In genomic region chr10:93745411-93746065, GRCh38 we compare ENCODE assay signal across 11 cellular contexts. TPM values are rescaled to one million over a fixed set of nuclear protein-coding genes. Genes with fewer than 3 reads are reported as not detected.
DNase-seq lines count a peak whose midpoint lies in the region; ATAC-seq and TF ChIP-seq lines count a peak whose summit lies in the region.
"Had no signal": no experiment of that assay in that cellular context is flagged by ENCODE, and none has a peak within 500 bp of the region (broad histone marks: within the 10 kb centered on the region; RNA-seq: fewer than 3 reads in every experiment).

No MANE protein-coding gene starts in this region.

- H3K9me3 Mint-ChIP-seq in nephron progenitor cell: no peaks in the 10 kb centered on the region
- H3K9me3 Mint-ChIP-seq in stimulated activated effector memory CD8-positive, alpha-beta T cell treated with anti-CD3 and anti-CD28 coated beads, Interleukin-12 subunit alpha, Interleukin-12 subunit beta, amount 100 ng/mL, for 72 hours: no peaks in the 10 kb centered on the region
- no peaks in the 10 kb centered on the region for H3K9me3 Mint-ChIP-seq in activated naive CD8-positive, alpha-beta T cell treated with anti-CD3 and anti-CD28 coated beads, Interleukin-2, amount 50 U/mL, for 24 hours

- peaks cover 7% of the 10 kb centered on the region; the same call in 1 of the 2 replicates for H3K4me1 ChIP-seq in MM.1S (ENCODE audit: low read length)

- no peak overlapping the region for H3K27ac Mint-ChIP-seq in nephron progenitor cell
- no peak overlapping the region for H3K27ac Mint-ChIP-seq in stimulated activated effector memory CD8-positive, alpha-beta T cell treated with anti-CD3 and anti-CD28 coated beads, Interleukin-12 subunit alpha, Interleukin-12 subunit beta, amount 100 ng/mL, for 72 hours
- no peak overlapping the region for H3K27ac Mint-ChIP-seq in activated naive CD8-positive, alpha-beta T cell treated with anti-CD3 and anti-CD28 coated beads, Interleukin-2, amount 50 U/mL, for 24 hours

- DNase-seq in G401 (ENCODE audit: low spot score) (peak; percentile 57), MM.1S (no peak), brain microvascular endothelial cell (no peak), nephron progenitor cell (no peak), hepatic stellate cell (ENCODE audit: low spot score) (no peak), NCI-H2171 treated with DMSO at 0.1 percent for 48 hours (lab: John Stamatoyannopoulos, UW) (no peak)
- DNase-seq in stimulated activated effector memory CD8-positive, alpha-beta T cell treated with anti-CD3 and anti-CD28 coated beads, Interleukin-12 subunit alpha, Interleukin-12 subunit beta, amount 100 ng/mL, for 72 hours (ENCODE audit: low spot score in 2 of 2): no peak
- DNase-seq in activated naive CD8-positive, alpha-beta T cell treated with anti-CD3 and anti-CD28 coated beads, Interleukin-2, amount 50 U/mL, for 24 hours: no peak
- DNase-seq: effector memory CD4-positive, alpha-beta T cell; upper lobe of left lung had no signal

- H4K20me1 ChIP-seq in MM.1S (ENCODE audit: insufficient read depth, low read length): no peaks in the 10 kb centered on the region

- TF ChIP-seq CTCF in MM.1S (IDR thresholded peaks at IDR 0.05; ENCODE audit: low read length) (peak; percentile 12; the same call in 1 of the 2 replicates), brain microvascular endothelial cell (IDR thresholded peaks at IDR 0.05; ENCODE audit: low read depth, low read length, missing control alignments) (peak; percentile 69), nephron progenitor cell (IDR thresholded peaks at IDR 0.05) (peak; percentile 39)

- H3K36me3 ChIP-seq in MM.1S (replicated peaks; ENCODE audit: insufficient read depth, low read length) (no peaks in the 10 kb centered on the region), brain microvascular endothelial cell (replicated peaks) (no peaks in the 10 kb centered on the region)
- H3K36me3 ChIP-seq: upper lobe of left lung had no signal

- no peak overlapping the region for H3K4me2 ChIP-seq in MM.1S (ENCODE audit: low read depth, low read length)

- peaks cover 4% of the 10 kb centered on the region for H3K27me3 Mint-ChIP-seq in nephron progenitor cell (ENCODE audit: low read depth, poor library complexity)
- peaks cover 3% of the 10 kb centered on the region for H3K27me3 Mint-ChIP-seq in activated naive CD8-positive, alpha-beta T cell treated with anti-CD3 and anti-CD28 coated beads, Interleukin-2, amount 50 U/mL, for 24 hours

- no peaks in the 10 kb centered on the region for H3K36me3 Mint-ChIP-seq in nephron progenitor cell (ENCODE audit: low read depth)
- H3K36me3 Mint-ChIP-seq in stimulated activated effector memory CD8-positive, alpha-beta T cell treated with anti-CD3 and anti-CD28 coated beads, Interleukin-12 subunit alpha, Interleukin-12 subunit beta, amount 100 ng/mL, for 72 hours: no peaks in the 10 kb centered on the region
- H3K36me3 Mint-ChIP-seq in activated naive CD8-positive, alpha-beta T cell treated with anti-CD3 and anti-CD28 coated beads, Interleukin-2, amount 50 U/mL, for 24 hours (ENCODE audit: low read depth): no peaks in the 10 kb centered on the region

- in situ Hi-C loops in G401 (cut with HindIII; ENCODE audit: low sequenced_read_pairs) (no loop called here), brain microvascular endothelial cell (cut with HindIII; ENCODE audit: low pct_ligation_motif_present, low sequenced_read_pairs) (no loop called here)

- H3K9me2 ChIP-seq in MM.1S (replicated peaks; ENCODE audit: insufficient read depth, low read length): no peaks in the 10 kb centered on the region

- H2AFZ ChIP-seq in MM.1S (ENCODE audit: low read length): no peak overlapping the region

- no peak for ATAC-seq in stimulated activated effector memory CD8-positive, alpha-beta T cell treated with anti-CD3 and anti-CD28 coated beads, Interleukin-12 subunit alpha, Interleukin-12 subunit beta, amount 100 ng/mL, for 72 hours
- no peak for ATAC-seq in activated naive CD8-positive, alpha-beta T cell treated with anti-CD3 and anti-CD28 coated beads, Interleukin-2, amount 50 U/mL, for 24 hours

- peaks cover 7% of the 10 kb centered on the region; the same call in 1 of the 2 replicates for H3K27me3 ChIP-seq in MM.1S (replicated peaks; ENCODE audit: insufficient read depth, low read length)
- H3K27me3 ChIP-seq in brain microvascular endothelial cell (replicated peaks): no peaks in the 10 kb centered on the region
- H3K27me3 ChIP-seq: upper lobe of left lung had no signal

- peaks cover 39% of the 10 kb centered on the region for H3K4me1 Mint-ChIP-seq in nephron progenitor cell
- no peaks in the 10 kb centered on the region for H3K4me1 Mint-ChIP-seq in stimulated activated effector memory CD8-positive, alpha-beta T cell treated with anti-CD3 and anti-CD28 coated beads, Interleukin-12 subunit alpha, Interleukin-12 subunit beta, amount 100 ng/mL, for 72 hours
- no peaks in the 10 kb centered on the region for H3K4me1 Mint-ChIP-seq in activated naive CD8-positive, alpha-beta T cell treated with anti-CD3 and anti-CD28 coated beads, Interleukin-2, amount 50 U/mL, for 24 hours

- no peak overlapping the region for H3K4me3 Mint-ChIP-seq in nephron progenitor cell
- no peak overlapping the region for H3K4me3 Mint-ChIP-seq in stimulated activated effector memory CD8-positive, alpha-beta T cell treated with anti-CD3 and anti-CD28 coated beads, Interleukin-12 subunit alpha, Interleukin-12 subunit beta, amount 100 ng/mL, for 72 hours
- H3K4me3 Mint-ChIP-seq in activated naive CD8-positive, alpha-beta T cell treated with anti-CD3 and anti-CD28 coated beads, Interleukin-2, amount 50 U/mL, for 24 hours: no peak overlapping the region

- H3K9me3 ChIP-seq in MM.1S (replicated peaks; ENCODE audit: insufficient read depth, low read length): no peaks in the 10 kb centered on the region
- H3K9me3 ChIP-seq: upper lobe of left lung had no signal

- H3K27ac ChIP-seq in MM.1S (ENCODE audit: low read length) (no peak overlapping the region), brain microvascular endothelial cell (no peak overlapping the region)
- H3K27ac ChIP-seq: upper lobe of left lung had no signal

- no peak overlapping the region for H3K9ac ChIP-seq in MM.1S (ENCODE audit: low read length)

- peaks cover 6% of the 10 kb centered on the region; the same call in 1 of the 2 replicates for H3F3A ChIP-seq in MM.1S (ENCODE audit: insufficient read depth, low read length)

- H3K4me3 ChIP-seq in MM.1S (ENCODE audit: low read length): no peak overlapping the region
- H3K4me3 ChIP-seq in brain microvascular endothelial cell (ENCODE audit: low read depth, low read length): no peak overlapping the region
- H3K4me3 ChIP-seq: upper lobe of left lung had no signal

- H3K79me2 ChIP-seq in MM.1S (ENCODE audit: low read length): no peaks in the 10 kb centered on the region

RNA-seq across cellular contexts. Expression of gene LGI1, which starts 12.2 kb away (rescaled TPM):
- total RNA-seq in G401 (2014; rRNA removed; shearing (Covaris generic)): 71.8 and 92.7 TPM in 2 replicates
- total RNA-seq: pulmonary artery endothelial cell, upper lobe of left lung had no signal

RNA-seq across cellular contexts. Expression of gene FRA10AC1, which starts 43.1 kb away (rescaled TPM):
- 2.7 and 4.3 TPM in 2 replicates for total RNA-seq in G401 (2014; rRNA removed; shearing (Covaris generic))

Comparison
In these comparisons a context has a peak if more than half of its experiments do, and no peak if none do; other contexts are left out.
1. CTCF ChIP-seq: peak in every context shown above with its lines; median percentile 69 in brain microvascular endothelial cell; 39 in nephron progenitor cell; 12 in MM.1S.